22 cellular contexts compared by ENCODE assay signal in genomic region chr1:50983403-50983802, GRCh38. TPM values are rescaled to one million over a fixed set of nuclear protein-coding genes. Genes with fewer than 3 reads are reported as not detected.
DNase-seq lines count a peak whose midpoint lies in the region; ATAC-seq and TF ChIP-seq lines count a peak whose summit lies in the region.
"Had no signal": no experiment of that assay in that cellular context is flagged by ENCODE, and none has a peak within 500 bp of the region (broad histone marks: within the 10 kb centered on the region; RNA-seq: fewer than 3 reads in every experiment).

No MANE protein-coding gene starts in this region.

- H3K27me3 Mint-ChIP-seq in glutamatergic neuron (ENCODE audit: unreplicated experiment) = peaks cover 9% of the 10 kb centered on the region
- H3K27me3 Mint-ChIP-seq: effector memory CD8-positive, alpha-beta T cell; T-helper 17 cell had no signal

- H3K27ac Mint-ChIP-seq in glutamatergic neuron (ENCODE audit: unreplicated experiment) = no peak overlapping the region
- H3K27ac Mint-ChIP-seq: activated CD8-positive, alpha-beta T cell treated with anti-CD3 and anti-CD28 coated beads, Interleukin-2, amount 10 ng/mL, durations not matched to agents 7 days and 5 days; effector memory CD8-positive, alpha-beta T cell; naive B cell; stimulated activated naive CD8-positive, alpha-beta T cell treated with anti-CD3 and anti-CD28 coated beads, Interleukin-15, Interleukin-2, amounts not matched to agents 100 ng/mL and 50 ng/mL, for 24 hours; T-helper 17 cell had no signal

- no peak for ATAC-seq in HG02588 (IDR thresholded peaks at IDR 0.05; ENCODE audit: unreplicated experiment)
- ATAC-seq: activated CD8-positive, alpha-beta T cell treated with anti-CD3 and anti-CD28 coated beads, Interleukin-2, amount 10 ng/mL, durations not matched to agents 7 days and 5 days; effector memory CD8-positive, alpha-beta T cell; T-helper 17 cell had no signal

- H3K9me3 ChIP-seq in SK-N-MC (ENCODE audit: low read depth, low read length) (no peaks in the 10 kb centered on the region), uterus (no peaks in the 10 kb centered on the region)

- peak overlapping the region; percentile 73 for H3K27ac ChIP-seq in SK-N-MC
- peak overlapping the region; percentile 15 to 98 for H3K27ac ChIP-seq in uterus
- no peak overlapping the region for H3K27ac ChIP-seq in substantia nigra (ENCODE audit: low read depth, low read length, poor library complexity, severe bottlenecking)
- H3K27ac ChIP-seq: hepatocyte had no signal

- H3K4me3 Mint-ChIP-seq in glutamatergic neuron (ENCODE audit: unreplicated experiment) = no peak overlapping the region
- H3K4me3 Mint-ChIP-seq: activated CD8-positive, alpha-beta T cell treated with anti-CD3 and anti-CD28 coated beads, Interleukin-2, amount 10 ng/mL, durations not matched to agents 7 days and 5 days; effector memory CD8-positive, alpha-beta T cell; naive B cell; stimulated activated naive CD8-positive, alpha-beta T cell treated with anti-CD3 and anti-CD28 coated beads, Interleukin-15, Interleukin-2, amounts not matched to agents 100 ng/mL and 50 ng/mL, for 24 hours; T-helper 17 cell had no signal

- no peaks in the 10 kb centered on the region for H3K27me3 ChIP-seq in uterus

- H3K9ac ChIP-seq in SK-N-MC (ENCODE audit: insufficient read length) = no peak overlapping the region

- H3K9me3 Mint-ChIP-seq in glutamatergic neuron (ENCODE audit: unreplicated experiment) = peaks cover 8% of the 10 kb centered on the region
- H3K9me3 Mint-ChIP-seq: effector memory CD8-positive, alpha-beta T cell; naive B cell; stimulated activated naive CD8-positive, alpha-beta T cell treated with anti-CD3 and anti-CD28 coated beads, Interleukin-15, Interleukin-2, amounts not matched to agents 100 ng/mL and 50 ng/mL, for 24 hours had no signal

- DNase-seq in NCI-H2196 (lab: John Stamatoyannopoulos, UW; ENCODE audit: unreplicated experiment) (peak; percentile 39), NCI-H2196 treated with DMSO at 0.1 percent for 48 hours (lab: John Stamatoyannopoulos, UW; ENCODE audit: unreplicated experiment) (no peak), NCI-H2081 treated with DMSO at 0.1 percent for 48 hours (lab: John Stamatoyannopoulos, UW) (peak; percentile 88), SK-N-MC (ENCODE audit: low read depth, low spot score) (no peak), uterus (no peak), substantia nigra (lab: John Stamatoyannopoulos, UW) (no peak), glutamatergic neuron (no peak)
- DNase-seq: activated CD4-positive, CD25-positive, alpha-beta regulatory T cell; activated CD8-positive, alpha-beta T cell treated with anti-CD3 and anti-CD28 coated beads, Interleukin-2, amount 10 ng/mL, durations not matched to agents 7 days and 5 days; activated naive CD4-positive, alpha-beta T cell treated with anti-CD3 and anti-CD28 coated beads, Interleukin-2, amount 50 U/mL, for 16 hours; activated T-cell treated with anti-CD3 and anti-CD28 coated beads, Interleukin-2, amount 50 U/mL, for 48 hours; effector memory CD8-positive, alpha-beta T cell; GDM1; kidney; naive B cell; NCI-H2227 treated with DMSO at 0.1 percent for 48 hours; SHP77 treated with DMSO at 0.1 percent for 48 hours; stimulated activated CD4-positive, alpha-beta T cell treated with anti-CD3 and anti-CD28 coated beads, Interleukin-1b, Interleukin-23, amount 100 ng/mL, for 48 hours; T-helper 17 cell had no signal

- H3K4me3 ChIP-seq in SK-N-MC (no peak overlapping the region), uterus (no peak overlapping the region)
- H3K4me3 ChIP-seq: hepatocyte had no signal

- intact Hi-C loops in uterus (cut with DNase I; ENCODE audit: low total_unique reads) = no loop called here

- TF ChIP-seq POLR2A in uterus (IDR thresholded peaks at IDR 0.05) = no peak

- no peak for TF ChIP-seq CTCF in uterus (IDR thresholded peaks at IDR 0.05)
- no peak for TF ChIP-seq CTCF in glutamatergic neuron (IDR thresholded peaks at IDR 0.05; ENCODE audit: partially characterized antibody, unreplicated experiment)

- no peaks in the 10 kb centered on the region for H3K36me3 Mint-ChIP-seq in glutamatergic neuron (ENCODE audit: unreplicated experiment)
- H3K36me3 Mint-ChIP-seq: naive B cell had no signal

- peaks cover 2% of the 10 kb centered on the region for H3K4me1 Mint-ChIP-seq in glutamatergic neuron (ENCODE audit: low read depth, unreplicated experiment)

- no peaks in the 10 kb centered on the region for H3K36me3 ChIP-seq in SK-N-MC (ENCODE audit: insufficient read depth, low read length)
- no peaks in the 10 kb centered on the region for H3K36me3 ChIP-seq in uterus

- no peaks in the 10 kb centered on the region for H3K4me1 ChIP-seq in uterus

RNA-seq across cellular contexts. Expression of gene CDKN2C, which starts 13.4 kb away (rescaled TPM):
- total RNA-seq in uterus (100 to 1,000 TPM in 1 of 4 donors, 10 to 100 TPM in 3; 13.4 to 103 (median 22.2) TPM), glutamatergic neuron (ENCODE audit: unreplicated experiment) (1.3 TPM)

RNA-seq across cellular contexts. Expression of gene FAF1, which starts 23.3 kb away (rescaled TPM):
- total RNA-seq in uterus (10 to 100 TPM; 34.1 to 77.2 (median 64.1) TPM), glutamatergic neuron (ENCODE audit: unreplicated experiment) (57.3 TPM)

Comparison
In these comparisons a context has a peak if more than half of its experiments do, and no peak if none do; other contexts are left out.
1. DNase-seq: peak in NCI-H2196 (single experiment) and NCI-H2081 treated with DMSO at 0.1 percent for 48 hours (single experiment); none in NCI-H2196 treated with DMSO at 0.1 percent for 48 hours (single experiment), SK-N-MC (single experiment), uterus (0 of 2), substantia nigra (0 of 49) and glutamatergic neuron (single experiment).